ENCODE assay signal across 27 cellular contexts in genomic region chr6:3190056-3190455, GRCh38. TPM values are rescaled to one million over a fixed set of nuclear protein-coding genes. Genes with fewer than 3 reads are reported as not detected.
"Had no signal": no experiment of that assay in that cellular context is flagged by ENCODE, and none has a peak within 500 bp of the region (broad histone marks: within the 10 kb centered on the region; RNA-seq: fewer than 3 reads in every experiment).

No MANE protein-coding gene starts in this region.

- H3K4me2 ChIP-seq: KMS-11 had no signal

- H3K36me3 ChIP-seq: MG63, SJCRH30 had no signal

- H3K27ac ChIP-seq: KMS-11, SJCRH30 had no signal

- H3K27me3 ChIP-seq: MG63, SJCRH30 had no signal

- H3K4me3 ChIP-seq: MG63, SJCRH30 had no signal

- DNase-seq: activated B cell treated with CpG ODN at 0.5 μM for 24 hours; activated CD4-positive, alpha-beta T cell treated with anti-CD3 and anti-CD28 coated beads for 1 hour; activated CD4-positive, alpha-beta T cell treated with anti-CD3 and anti-CD28 coated beads, Interleukin-2, amount 10 ng/mL, durations not matched to agents 24 days and 14 days; activated CD4-positive, alpha-beta T cell treated with anti-CD3 and anti-CD28 coated beads, Interleukin-2, amount 50 U/mL, for 48 hours; activated gamma-delta T cell treated with Interleukin-2 at 50 U/mL for 16 hours; activated naive CD4-positive, alpha-beta T cell treated with anti-CD3 and anti-CD28 coated beads, Interleukin-2, amount 10 ng/mL, durations not matched to agents 7 days and 5 days; activated naive CD8-positive, alpha-beta T cell treated with anti-CD3 and anti-CD28 coated beads for 36 hours; activated T-cell treated with anti-CD3 and anti-CD28 coated beads for 4 hours; activated T-cell treated with anti-CD3 and anti-CD28 coated beads, Interleukin-2, amount 50 U/mL, for 72 hours; MG63; MV-4-11; NCI-H1092 treated with DMSO at 0.1 percent for 48 hours; NCI-H1417 treated with DMSO at 0.1 percent for 48 hours; NCI-H1694; NCI-H2029; NCI-H2107; NCI-H510A treated with DMSO at 0.1 percent for 48 hours; NCI-H69; NK-92 treated with Interleukin-12 subunit alpha and Interleukin-12 subunit beta, amount 100 ng/mL, for 24 hours; OCI-M1; RPMI8226; SJCRH30; T-helper 9 cell had no signal

- H3K9me3 ChIP-seq: MG63, SJCRH30 had no signal

- H3K9ac ChIP-seq: KMS-11 had no signal

- H3K4me1 ChIP-seq: SJCRH30 had no signal

- ATAC-seq: activated T-cell treated with anti-CD3 and anti-CD28 coated beads, Interleukin-2, amount 50 U/mL, for 72 hours; Panc1; Right ventricle myocardium inferior had no signal

RNA-seq across cellular contexts. Expression of gene TUBB2B, which starts 37.4 kb away (rescaled TPM):
- total RNA-seq: activated B cell treated with CpG ODN at 0.5 μM for 24 hours; activated CD8-positive, alpha-beta memory T cell treated with anti-CD3 and anti-CD28 coated beads for 36 hours had no signal
